18 cellular contexts compared by ENCODE assay signal in the genomic region with DNA sequence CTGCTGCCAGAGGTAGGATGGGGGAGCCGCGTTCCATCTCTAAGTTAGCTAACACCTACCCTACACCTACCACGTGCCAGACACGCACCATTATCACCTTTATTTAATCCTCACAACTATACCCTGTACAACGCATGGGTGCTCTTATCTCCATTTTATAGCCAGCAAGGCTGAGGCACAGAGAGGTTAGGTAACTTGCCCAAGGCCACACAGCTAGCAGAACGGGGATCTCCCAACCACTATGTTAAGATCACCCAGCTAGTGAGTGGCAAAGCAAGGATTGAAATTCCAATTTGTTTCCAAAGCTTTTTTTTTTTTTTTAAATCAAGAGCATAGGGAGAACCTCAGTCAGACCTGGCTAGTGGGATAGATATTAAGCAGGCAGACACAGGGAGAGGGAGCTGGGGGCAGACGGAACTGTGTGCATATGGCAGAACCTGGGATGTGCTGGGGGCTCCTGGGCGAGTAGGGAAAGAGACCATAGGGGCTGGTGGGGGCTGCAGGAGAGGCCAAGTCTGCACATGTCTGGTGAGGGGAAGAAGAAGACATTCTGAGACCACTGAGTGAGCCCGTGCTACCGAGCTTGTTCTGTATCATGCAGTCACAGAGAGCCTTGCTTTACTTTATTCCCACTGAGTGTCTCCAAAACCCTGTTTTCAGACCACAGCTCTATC.
"Had no signal": no experiment of that assay in that cellular context is flagged by ENCODE, and none has a peak within 500 bp of the region (broad histone marks: within the 10 kb centered on the region; RNA-seq: fewer than 3 reads in every experiment).

No MANE protein-coding gene starts in this region.

- H3K27me3 ChIP-seq: neutrophil, uterus had no signal

- H3K4me3 ChIP-seq: spleen, uterus had no signal

- H3K9me3 ChIP-seq: neutrophil, spleen, uterus had no signal

- H3K4me3 Mint-ChIP-seq: activated CD4-positive, alpha-beta memory T cell treated with anti-CD3 and anti-CD28 coated beads, Interleukin-2, amount 10 ng/mL, durations not matched to agents 7 days and 5 days; activated CD8-positive, alpha-beta memory T cell treated with anti-CD3 and anti-CD28 coated beads, Interleukin-2, amount 10 ng/mL, durations not matched to agents 7 days and 5 days; activated naive CD8-positive, alpha-beta T cell treated with anti-CD3 and anti-CD28 coated beads for 36 hours; activated T-helper 17 cell treated with anti-CD3 and anti-CD28 coated beads, Interleukin-2, amount 50 U/mL, for 72 hours; effector memory CD8-positive, alpha-beta T cell; naive thymus-derived CD4-positive, alpha-beta T cell; T-helper 2 cell treated with Interferon-gamma antibody and Interleukin-4, amounts not matched to agents 5 μg/mL and 100 μg/mL, for 36 hours; WTC11 had no signal

- H3K4me1 Mint-ChIP-seq: activated CD4-positive, alpha-beta memory T cell treated with anti-CD3 and anti-CD28 coated beads, Interleukin-2, amount 10 ng/mL, durations not matched to agents 7 days and 5 days; activated CD8-positive, alpha-beta memory T cell treated with anti-CD3 and anti-CD28 coated beads, Interleukin-2, amount 10 ng/mL, durations not matched to agents 7 days and 5 days; activated naive CD8-positive, alpha-beta T cell treated with anti-CD3 and anti-CD28 coated beads for 36 hours; activated T-helper 17 cell treated with anti-CD3 and anti-CD28 coated beads, Interleukin-2, amount 50 U/mL, for 72 hours; naive thymus-derived CD4-positive, alpha-beta T cell had no signal

- H3K9me3 Mint-ChIP-seq: activated CD4-positive, alpha-beta memory T cell treated with anti-CD3 and anti-CD28 coated beads, Interleukin-2, amount 10 ng/mL, durations not matched to agents 7 days and 5 days; activated naive CD8-positive, alpha-beta T cell treated with anti-CD3 and anti-CD28 coated beads for 36 hours; activated T-helper 17 cell treated with anti-CD3 and anti-CD28 coated beads, Interleukin-2, amount 50 U/mL, for 72 hours; effector memory CD8-positive, alpha-beta T cell; T-helper 2 cell treated with Interferon-gamma antibody and Interleukin-4, amounts not matched to agents 5 μg/mL and 100 μg/mL, for 36 hours had no signal

- H3K79me2 ChIP-seq: parathyroid adenoma had no signal

- H3K36me3 Mint-ChIP-seq: activated CD8-positive, alpha-beta memory T cell treated with anti-CD3 and anti-CD28 coated beads, Interleukin-2, amount 10 ng/mL, durations not matched to agents 7 days and 5 days; activated naive CD8-positive, alpha-beta T cell treated with anti-CD3 and anti-CD28 coated beads for 36 hours; naive thymus-derived CD4-positive, alpha-beta T cell; WTC11 had no signal

- DNase-seq: activated CD4-positive, alpha-beta memory T cell treated with anti-CD3 and anti-CD28 coated beads, Interleukin-2, amount 10 ng/mL, durations not matched to agents 7 days and 5 days; activated CD4-positive, alpha-beta T cell treated with anti-CD3 and anti-CD28 coated beads for 48 hours; activated CD8-positive, alpha-beta memory T cell treated with anti-CD3 and anti-CD28 coated beads, Interleukin-2, amount 10 ng/mL, durations not matched to agents 7 days and 5 days; activated naive CD4-positive, alpha-beta T cell; activated naive CD8-positive, alpha-beta T cell treated with anti-CD3 and anti-CD28 coated beads for 36 hours; amniotic stem cell; effector memory CD8-positive, alpha-beta T cell; left ventricle myocardium superior; naive thymus-derived CD4-positive, alpha-beta T cell; spleen; stimulated activated naive CD4-positive, alpha-beta T cell; uterus had no signal

- H2AFZ ChIP-seq: parathyroid adenoma had no signal

- H3K27ac Mint-ChIP-seq: activated CD4-positive, alpha-beta memory T cell treated with anti-CD3 and anti-CD28 coated beads, Interleukin-2, amount 10 ng/mL, durations not matched to agents 7 days and 5 days; activated CD8-positive, alpha-beta memory T cell treated with anti-CD3 and anti-CD28 coated beads, Interleukin-2, amount 10 ng/mL, durations not matched to agents 7 days and 5 days; activated naive CD8-positive, alpha-beta T cell treated with anti-CD3 and anti-CD28 coated beads for 36 hours; activated T-helper 17 cell treated with anti-CD3 and anti-CD28 coated beads, Interleukin-2, amount 50 U/mL, for 72 hours; effector memory CD8-positive, alpha-beta T cell; T-helper 2 cell treated with Interferon-gamma antibody and Interleukin-4, amounts not matched to agents 5 μg/mL and 100 μg/mL, for 36 hours; WTC11 had no signal

- H3K9ac ChIP-seq: parathyroid adenoma had no signal

- H3K4me1 ChIP-seq: parathyroid adenoma had no signal

- H3K27ac ChIP-seq: neutrophil, parathyroid adenoma, spleen, uterus had no signal

- ATAC-seq: activated CD8-positive, alpha-beta memory T cell treated with anti-CD3 and anti-CD28 coated beads, Interleukin-2, amount 10 ng/mL, durations not matched to agents 7 days and 5 days; activated T-helper 17 cell treated with anti-CD3 and anti-CD28 coated beads, Interleukin-2, amount 50 U/mL, for 72 hours; effector memory CD8-positive, alpha-beta T cell; left ventricle myocardium superior; naive thymus-derived CD4-positive, alpha-beta T cell; sciatic nerve; WTC11 had no signal

- H3K36me3 ChIP-seq: uterus had no signal
